8 cellular contexts compared by ENCODE assay signal in the genomic region with DNA sequence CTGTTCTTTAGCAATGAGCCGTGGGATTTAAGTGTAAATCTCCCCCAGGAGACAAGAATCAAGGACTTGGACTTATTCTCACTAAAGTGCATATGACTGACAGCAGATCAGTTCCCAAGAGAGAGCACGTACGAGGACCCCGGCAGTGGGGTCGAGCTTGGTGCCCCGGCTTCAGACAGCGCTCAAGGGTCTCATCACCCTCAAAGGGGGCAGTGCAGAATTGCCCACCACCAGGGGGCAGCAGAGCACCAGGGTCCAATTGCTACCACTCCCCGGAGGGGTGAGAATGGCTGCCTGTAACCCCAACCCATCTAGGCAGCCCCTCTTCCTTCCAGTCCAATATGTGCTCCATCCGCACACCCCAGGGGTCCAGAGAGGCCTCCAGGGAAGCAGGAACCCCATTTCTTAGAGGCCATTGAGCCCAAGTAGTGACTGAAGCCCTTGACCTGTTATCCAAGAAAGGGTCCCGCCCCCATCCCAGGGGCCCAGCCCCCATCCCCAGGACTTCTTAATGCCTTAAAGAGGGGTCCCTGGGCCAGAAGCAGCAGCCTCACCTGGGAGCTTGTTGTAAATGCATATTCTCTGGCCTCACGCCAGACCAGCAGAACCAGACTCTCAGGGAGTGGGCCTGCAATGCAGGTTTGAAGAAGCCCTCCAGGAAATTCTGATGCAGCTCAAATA.
DNase-seq lines count a peak whose midpoint lies in the region; TF ChIP-seq lines count a peak whose summit lies in the region.

No MANE protein-coding gene starts in this region.

- no peak overlapping the region for H2AFZ ChIP-seq in osteoblast (ENCODE audit: low read length)

- H3K4me1 ChIP-seq in esophagus squamous epithelium (peaks cover 12 to 64% (median 29%) of the 10 kb centered on the region in 3 donors), osteoblast (ENCODE audit: insufficient read depth, low read length) (peaks cover 3% of the 10 kb centered on the region), transverse colon (peaks cover 3 to 38% (median 17%) of the 10 kb centered on the region in 4 donors)

- H3K4me3 ChIP-seq in esophagus squamous epithelium = no peak overlapping the region
- no peak overlapping the region for H3K4me3 ChIP-seq in osteoblast (ENCODE audit: insufficient read depth, low read length)
- no peak overlapping the region for H3K4me3 ChIP-seq in transverse colon

- H3K4me2 ChIP-seq in osteoblast (ENCODE audit: insufficient read depth, low read length) = no peak overlapping the region

- H3K36me3 ChIP-seq in esophagus squamous epithelium (no peaks in the 10 kb centered on the region), osteoblast (ENCODE audit: insufficient read depth, low read length) (no peaks in the 10 kb centered on the region), transverse colon (no peaks in the 10 kb centered on the region)

- no peak for TF ChIP-seq EP300 in transverse colon (IDR thresholded peaks at IDR 0.05; ENCODE audit: low read depth)

- H3K27ac ChIP-seq in esophagus squamous epithelium (peak overlapping the region in 1 of 4 donors; percentile 48), osteoblast (ENCODE audit: low read depth, low read length) (no peak overlapping the region), transverse colon (peak overlapping the region in 1 of 4 donors; percentile 15)

- WGBS in esophagus squamous epithelium, 2 donors = 20 to 67% methylated on average over 1 to 2 of the region's 11 CpGs
- WGBS in transverse colon (ENCODE audit: low coverage in 1 of 2), 2 donors = 71% methylated on average over 10 of the region's 11 CpGs; no CpG with 5 or more reads in 1 of the 2 donors

- peak; percentile 71 to 84 (median 78) for TF ChIP-seq CTCF in esophagus squamous epithelium (IDR thresholded peaks at IDR 0.05)
- peak; percentile 83 for TF ChIP-seq CTCF in osteoblast (IDR thresholded peaks at IDR 0.05; ENCODE audit: extremely low read depth, low read depth, low read length)
- peak; percentile 84 to 87 (median 85) for TF ChIP-seq CTCF in transverse colon (IDR thresholded peaks at IDR 0.05)

- DNase-seq in DMS 273 (lab: John Stamatoyannopoulos, UW; ENCODE audit: unreplicated experiment) (peak; percentile 72), DMS 273 treated with DMSO at 0.1 percent for 48 hours (lab: John Stamatoyannopoulos, UW) (no peak), NCI-H460 (ENCODE audit: extremely low read depth, low read depth) (peak; percentile 41), esophagus squamous epithelium (lab: John Stamatoyannopoulos, UW) (no peak), osteoblast (ENCODE audit: insufficient read length, low spot score, missing footprints) (peak; percentile 89), transverse colon (peak; percentile 64), DMS79 (lab: John Stamatoyannopoulos, UW) (no peak)
- DNase-seq in activated CD8-positive, alpha-beta memory T cell treated with anti-CD3 and anti-CD28 coated beads, Interleukin-2, amount 50 U/mL, for 1 hour (ENCODE audit: extremely low read depth) = peak; percentile 19

- H3K9me3 ChIP-seq in esophagus squamous epithelium (no peaks in the 10 kb centered on the region), osteoblast (ENCODE audit: low read depth, low read length) (no peaks in the 10 kb centered on the region), transverse colon (no peaks in the 10 kb centered on the region)

- H3K79me2 ChIP-seq in osteoblast (ENCODE audit: insufficient read depth, low read length) = no peaks in the 10 kb centered on the region

- in situ Hi-C loops in transverse colon (cut with MboI; ENCODE audit: low pct_ligation_motif_present in 1 of 4, low pct_unique_long_range_greater_than_20kb in 1 of 4, low sequenced_read_pairs in 3 of 4) = no loop called here

- no peaks in the 10 kb centered on the region for H3K27me3 ChIP-seq in esophagus squamous epithelium
- H3K27me3 ChIP-seq in osteoblast (ENCODE audit: insufficient read depth, low read length) = no peaks in the 10 kb centered on the region
- H3K27me3 ChIP-seq in transverse colon = no peaks in the 10 kb centered on the region

- no peak for TF ChIP-seq POLR2A in esophagus squamous epithelium (IDR thresholded peaks at IDR 0.05)
- TF ChIP-seq POLR2A in transverse colon (IDR thresholded peaks at IDR 0.05) = no peak

- H4K20me1 ChIP-seq in osteoblast (ENCODE audit: insufficient read depth, low read length) = no peaks in the 10 kb centered on the region

- intact Hi-C loops in esophagus squamous epithelium (cut with DNase I) (no loop called here), transverse colon (cut with DNase I; ENCODE audit: low total_unique reads) (no loop called here)

Comparison
In these comparisons a context has a peak if more than half of its experiments do, and no peak if none do; other contexts are left out.
1. DNase-seq: peak in DMS 273 (single experiment), NCI-H460 (single experiment), activated CD8-positive, alpha-beta memory T cell treated with anti-CD3 and anti-CD28 coated beads, Interleukin-2, amount 50 U/mL, for 1 hour (single experiment), osteoblast (single experiment) and transverse colon (single experiment); none in DMS 273 treated with DMSO at 0.1 percent for 48 hours (single experiment), esophagus squamous epithelium (single experiment) and DMS79 (single experiment).
2. Peak in every context shown above with its lines, with median percentiles within 50 percentile points of each other: CTCF ChIP-seq.